35 cellular contexts compared by ENCODE assay signal in genomic region chr18:57538614-57539013, GRCh38. TPM values are rescaled to one million over a fixed set of nuclear protein-coding genes. Genes with fewer than 3 reads are reported as not detected.
A peak's percentile ranks its signal among the peaks of the same experiment; 100 is the strongest.
DNase-seq lines count a peak whose midpoint lies in the region; ATAC-seq and TF ChIP-seq lines count a peak whose summit lies in the region.
"Had no signal": no experiment of that assay in that cellular context is flagged by ENCODE, and none has a peak within 500 bp of the region (broad histone marks: within the 10 kb centered on the region; RNA-seq: fewer than 3 reads in every experiment).

No MANE protein-coding gene starts in this region.

- H3K4me3 ChIP-seq in GM23248, result no peak overlapping the region
- H3K4me3 ChIP-seq: A549; BLaER1; BLaER1 treated with 17β-estradiol and CSF1 and Interleukin-3, amounts not matched to agents 10 nM and 100 nM had no signal

- no peaks in the 10 kb centered on the region for H3K9me3 Mint-ChIP-seq in osteocyte (ENCODE audit: unreplicated experiment)
- H3K9me3 Mint-ChIP-seq: CD4-positive, alpha-beta T cell; CD4-positive, CD25-positive, alpha-beta regulatory T cell; CD8-positive, alpha-beta memory T cell; CD8-positive, alpha-beta T cell had no signal

- in situ Hi-C loops in GM23248 (cut with MboI), result no loop called here

- ATAC-seq in left lobe of liver (peak; percentile 64), GM21576 (IDR thresholded peaks at IDR 0.05; ENCODE audit: unreplicated experiment) (no peak)
- ATAC-seq: A549; CD8-positive, alpha-beta T cell had no signal

- H2AFZ ChIP-seq in GM23248, result no peak overlapping the region

- peaks cover 25% of the 10 kb centered on the region for H3K4me1 ChIP-seq in GM23248 (ENCODE audit: insufficient read depth)
- H3K4me1 ChIP-seq: A549, BE2C, BLaER1 had no signal

- WGBS in GM23248 (ENCODE audit: low coverage in 1 of 2, low lambda C conversion rate in 2 of 2, missing lambda C conversion rate in 2 of 2), 2 experiments, result 94 to 97% methylated on average over 3 of the region's 3 CpGs

- H3F3A ChIP-seq in GM23248 (ENCODE audit: insufficient read depth), result peaks cover 10% of the 10 kb centered on the region

- no peaks in the 10 kb centered on the region for H3K79me2 ChIP-seq in GM23248 (ENCODE audit: insufficient read depth)

- no peak for TF ChIP-seq CTCF in osteocyte (IDR thresholded peaks at IDR 0.05)

- no peaks in the 10 kb centered on the region for H3K27me3 ChIP-seq in GM23248 (replicated peaks; ENCODE audit: insufficient read depth)
- H3K27me3 ChIP-seq: BE2C; BLaER1; BLaER1 treated with 17β-estradiol and CSF1 and Interleukin-3, amounts not matched to agents 10 nM and 100 nM had no signal

- no peak for DNase-seq in GM23248
- DNase-seq in epithelial cell of prostate (ENCODE audit: low read depth, low spot score), result no peak
- DNase-seq in left lobe of liver (ENCODE audit: low spot score), result peak; percentile 53
- DNase-seq in osteocyte (ENCODE audit: extremely low spot score, unreplicated experiment), result peak; percentile 32
- no peak for DNase-seq in stimulated activated CD4-positive, alpha-beta T cell treated with anti-CD3 and anti-CD28 coated beads, Interleukin-2, amount 100 ng/mL, for 24 hours
- no peak for DNase-seq in SHP77 treated with DMSO at 0.1 percent for 48 hours (lab: John Stamatoyannopoulos, UW)
- DNase-seq in NCI-H226, result no peak
- DNase-seq: 8988T; ACHN; AML-193; BE2C; C1 segment of cervical spinal cord; Caco-2; Calu3; CD4-positive, alpha-beta memory T cell; CD4-positive, alpha-beta T cell; CD4-positive, CD25-positive, alpha-beta regulatory T cell; CD8-positive, alpha-beta memory T cell; CD8-positive, alpha-beta T cell; COR-L47; DMS 273 treated with DMSO at 0.1 percent for 48 hours; DMS153; DMS53; DMS79; DMS79 treated with DMSO at 0.1 percent for 48 hours; DND-41; EL had no signal

- no peaks in the 10 kb centered on the region for H3K9me3 ChIP-seq in GM23248 (ENCODE audit: low read depth)
- H3K9me3 ChIP-seq: A549, BE2C, BLaER1, Caco-2 had no signal

- no peak overlapping the region for H3K27ac ChIP-seq in GM23248
- peak overlapping the region; percentile 51 for H3K27ac ChIP-seq in epithelial cell of prostate
- H3K27ac ChIP-seq: 22Rv1; A549; BLaER1; BLaER1 treated with 17β-estradiol and CSF1 and Interleukin-3, amounts not matched to agents 10 nM and 100 nM; C4-2B had no signal

- peaks cover 10% of the 10 kb centered on the region for H3K27me3 Mint-ChIP-seq in osteocyte (ENCODE audit: unreplicated experiment)

- no peak overlapping the region for H3K4me3 Mint-ChIP-seq in osteocyte (ENCODE audit: unreplicated experiment)
- H3K4me3 Mint-ChIP-seq: B cell; CD14-positive monocyte; CD4-positive, alpha-beta memory T cell; CD4-positive, alpha-beta T cell; CD4-positive, CD25-positive, alpha-beta regulatory T cell; CD8-positive, alpha-beta memory T cell; CD8-positive, alpha-beta T cell had no signal

- H3K4me1 Mint-ChIP-seq in osteocyte (ENCODE audit: unreplicated experiment), result peaks cover 20% of the 10 kb centered on the region
- H3K4me1 Mint-ChIP-seq: B cell; CD14-positive monocyte; CD4-positive, alpha-beta memory T cell; CD4-positive, CD25-positive, alpha-beta regulatory T cell; CD8-positive, alpha-beta memory T cell had no signal

- H3K9me2 ChIP-seq in GM23248 (ENCODE audit: insufficient read depth), result no peaks in the 10 kb centered on the region

- no peaks in the 10 kb centered on the region for H3K36me3 ChIP-seq in GM23248 (ENCODE audit: low read depth)
- H3K36me3 ChIP-seq: BE2C; BLaER1; BLaER1 treated with 17β-estradiol and CSF1 and Interleukin-3, amounts not matched to agents 10 nM and 100 nM had no signal

- H3K4me2 ChIP-seq in GM23248 (ENCODE audit: unreplicated experiment), result peak overlapping the region; percentile 6
- H3K4me2 ChIP-seq: A549; BLaER1; BLaER1 treated with 17β-estradiol and CSF1 and Interleukin-3, amounts not matched to agents 10 nM and 100 nM had no signal

- no peak overlapping the region for H3K27ac Mint-ChIP-seq in osteocyte (ENCODE audit: unreplicated experiment)
- H3K27ac Mint-ChIP-seq: B cell; CD14-positive monocyte; CD4-positive, alpha-beta memory T cell; CD4-positive, alpha-beta T cell; CD4-positive, CD25-positive, alpha-beta regulatory T cell; CD8-positive, alpha-beta memory T cell; CD8-positive, alpha-beta T cell had no signal

- H3K36me3 Mint-ChIP-seq in osteocyte (ENCODE audit: unreplicated experiment), result no peaks in the 10 kb centered on the region
- H3K36me3 Mint-ChIP-seq: CD14-positive monocyte; CD4-positive, alpha-beta memory T cell; CD4-positive, CD25-positive, alpha-beta regulatory T cell; CD8-positive, alpha-beta memory T cell; CD8-positive, alpha-beta T cell had no signal

- H3K9ac ChIP-seq in GM23248, result no peak overlapping the region
- H3K9ac ChIP-seq: BLaER1; BLaER1 treated with 17β-estradiol and CSF1 and Interleukin-3, amounts not matched to agents 10 nM and 100 nM had no signal

- H4K20me1 ChIP-seq in GM23248 (ENCODE audit: insufficient read depth), result no peaks in the 10 kb centered on the region
- H4K20me1 ChIP-seq: BLaER1; BLaER1 treated with 17β-estradiol and CSF1 and Interleukin-3, amounts not matched to agents 10 nM and 100 nM had no signal

RNA-seq across cellular contexts. Expression of gene FECH, which starts 47.9 kb away (rescaled TPM):
- 25.4 and 56.8 TPM in 2 replicates for total RNA-seq in GM23248 (2014; rRNA removed; shearing (Covaris generic))
- polyA plus RNA-seq in GM23248 (2016; fragmentation: Nextera tagmentation; extraction: Ambion mirVana), result 32.5 and 33.4 TPM in 2 replicates
- total RNA-seq in left lobe of liver, result 31.5 TPM
- total RNA-seq in osteocyte, result 28.0 and 31.8 TPM in 2 replicates

Comparison
In these comparisons a context has a peak if more than half of its experiments do, and no peak if none do; other contexts are left out.
1. DNase-seq: peak in left lobe of liver (single experiment) and osteocyte (single experiment); none in GM23248 (single experiment), epithelial cell of prostate (single experiment), stimulated activated CD4-positive, alpha-beta T cell treated with anti-CD3 and anti-CD28 coated beads, Interleukin-2, amount 100 ng/mL, for 24 hours (0 of 2), SHP77 treated with DMSO at 0.1 percent for 48 hours (single experiment) and NCI-H226 (single experiment).